ENCODE assay signal across 20 cellular contexts in genomic region chr7:2623698-2624014, GRCh38. TPM values are rescaled to one million over a fixed set of nuclear protein-coding genes. Genes with fewer than 3 reads are reported as not detected.
DNase-seq lines count a peak whose midpoint lies in the region; ATAC-seq and TF ChIP-seq lines count a peak whose summit lies in the region.
"Had no signal": no experiment of that assay in that cellular context is flagged by ENCODE, and none has a peak within 500 bp of the region (broad histone marks: within the 10 kb centered on the region; RNA-seq: fewer than 3 reads in every experiment).

No MANE protein-coding gene starts in this region.

- no TSS peak for BruUV-seq in IMR-90 (replicated peaks; lab: Mats Ljungman, UMichigan)

- no peak overlapping the region for H3K4me3 Mint-ChIP-seq in dendritic cell treated with granulocyte-macrophage colony-stimulating factor and Interleukin-4, amounts not matched to agents 40 ng/mL and 50 ng/mL, for 4 days
- no peak overlapping the region for H3K4me3 Mint-ChIP-seq in nephron
- H3K4me3 Mint-ChIP-seq: CD8-positive, alpha-beta T cell had no signal

- no peaks in the 10 kb centered on the region for H4K20me1 ChIP-seq in BLaER1 treated with 17β-estradiol and CSF1 and Interleukin-3, amounts not matched to agents 10 nM and 100 nM
- no peaks in the 10 kb centered on the region; the same call in 1 of the 2 replicates for H4K20me1 ChIP-seq in IMR-90 (ENCODE audit: insufficient read depth, low read length)

- H3K27ac ChIP-seq in BLaER1 treated with 17β-estradiol and CSF1 and Interleukin-3, amounts not matched to agents 10 nM and 100 nM: peak overlapping the region in 6 of 11 experiments; percentile 13 to 43 (median 21); a peak in 8 of 22 replicates
- H3K27ac ChIP-seq in IMR-90 (ENCODE audit: insufficient read depth, low read length): no peak overlapping the region
- no peak overlapping the region for H3K27ac ChIP-seq in thyroid gland
- H3K27ac ChIP-seq: GM23248, KMS-11, SJSA1 had no signal

- peak overlapping the region; percentile 73 for H2AK9ac ChIP-seq in IMR-90 (replicated peaks; ENCODE audit: low read depth, low read length, poor library complexity)

- intact Hi-C loops in IMR-90 (cut with micrococcal nuclease): no loop called here
- intact Hi-C loops in dendritic cell treated with granulocyte-macrophage colony-stimulating factor and Interleukin-4, amounts not matched to agents 40 ng/mL and 50 ng/mL, for 4 days (cut with micrococcal nuclease): no loop called here
- intact Hi-C loops in thyroid gland (cut with DNase I): no loop called here

- no peak overlapping the region for H3K56ac ChIP-seq in IMR-90 (ENCODE audit: extremely low read depth, insufficient read depth, low read length)

- H4K91ac ChIP-seq in IMR-90 (ENCODE audit: insufficient read depth, low read depth, low read length): no peak overlapping the region

- H2AK5ac ChIP-seq in IMR-90 (ENCODE audit: low read depth, low read length): no peak overlapping the region

- H3K79me1 ChIP-seq in IMR-90 (ENCODE audit: low read depth in 1 of 2, low read length in 2 of 2): no peaks in the 10 kb centered on the region

- peak overlapping the region; percentile 73 for H3K27ac Mint-ChIP-seq in dendritic cell treated with granulocyte-macrophage colony-stimulating factor and Interleukin-4, amounts not matched to agents 40 ng/mL and 50 ng/mL, for 4 days
- H3K27ac Mint-ChIP-seq in nephron: peak overlapping the region; percentile 80 to 99 (median 98)
- H3K27ac Mint-ChIP-seq: CD8-positive, alpha-beta T cell had no signal

- peak overlapping the region; percentile 72 for H3K4ac ChIP-seq in IMR-90 (ENCODE audit: low read depth, low read length)

- peak overlapping the region; percentile 13; the same call in 1 of the 3 replicates for H2BK15ac ChIP-seq in IMR-90 (ENCODE audit: low read depth, low read length)

- no peak overlapping the region for H3K23ac ChIP-seq in IMR-90 (ENCODE audit: low read depth, low read length)

- H3K27me3 Mint-ChIP-seq in dendritic cell treated with granulocyte-macrophage colony-stimulating factor and Interleukin-4, amounts not matched to agents 40 ng/mL and 50 ng/mL, for 4 days: peaks cover 10% of the 10 kb centered on the region
- no peaks in the 10 kb centered on the region for H3K27me3 Mint-ChIP-seq in nephron (ENCODE audit: low read depth)

- H2BK5ac ChIP-seq in IMR-90 (ENCODE audit: low read depth, low read length, poor library complexity, severe bottlenecking): no peak overlapping the region

- WGBS in IMR-90 (ENCODE audit: extremely low coverage in 2 of 2, insufficient read length in 1 of 2), 2 experiments: 60% methylated on average over 1 of the region's 10 CpGs; no CpG with 5 or more reads in 1 of the 2 experiments
- 92 to 93% methylated on average over 5 to 8 of the region's 10 CpGs for WGBS in thyroid gland, 2 donors

- no peaks in the 10 kb centered on the region for H3K27me3 ChIP-seq in BLaER1 treated with 17β-estradiol and CSF1 and Interleukin-3, amounts not matched to agents 10 nM and 100 nM
- H3K27me3 ChIP-seq in IMR-90 (ENCODE audit: control insufficient read depth, insufficient read depth, low read length) (no peaks in the 10 kb centered on the region), thyroid gland (no peaks in the 10 kb centered on the region)
- H3K27me3 ChIP-seq: SJSA1 had no signal

- H4K8ac ChIP-seq in IMR-90 (ENCODE audit: low read depth in 2 of 2, low read length in 2 of 2): no peak overlapping the region

- H3K14ac ChIP-seq in IMR-90 (replicated peaks; ENCODE audit: low read depth, low read length): no peak overlapping the region

- no peaks in the 10 kb centered on the region for H3K36me3 Mint-ChIP-seq in dendritic cell treated with granulocyte-macrophage colony-stimulating factor and Interleukin-4, amounts not matched to agents 40 ng/mL and 50 ng/mL, for 4 days (ENCODE audit: low read depth)
- no peaks in the 10 kb centered on the region for H3K36me3 Mint-ChIP-seq in nephron (ENCODE audit: low read depth)
- H3K36me3 Mint-ChIP-seq: CD8-positive, alpha-beta T cell had no signal

- TF ChIP-seq CTCF in IMR-90 (conservative IDR thresholded peaks at IDR 0.05; ENCODE audit: low read depth, low read length) (no peak), nephron (IDR thresholded peaks at IDR 0.05; ENCODE audit: unreplicated experiment in 3 of 3) (no peak), thyroid gland (IDR thresholded peaks at IDR 0.05) (no peak)

- H3K4me3 ChIP-seq in BLaER1 treated with 17β-estradiol and CSF1 and Interleukin-3, amounts not matched to agents 10 nM and 100 nM: no peak overlapping the region
- H3K4me3 ChIP-seq in IMR-90 (ENCODE audit: insufficient read depth, low read depth, low read length): no peak overlapping the region
- H3K4me3 ChIP-seq in thyroid gland (replicated peaks in 1 of 3): no peak overlapping the region
- H3K4me3 ChIP-seq: GM23248, HAP-1, SJSA1 had no signal

- H3K36me3 ChIP-seq in BLaER1 treated with 17β-estradiol and CSF1 and Interleukin-3, amounts not matched to agents 10 nM and 100 nM: no peaks in the 10 kb centered on the region
- no peaks in the 10 kb centered on the region for H3K36me3 ChIP-seq in IMR-90 (ENCODE audit: control insufficient read depth, insufficient read depth, low read length)
- no peaks in the 10 kb centered on the region for H3K36me3 ChIP-seq in thyroid gland
- H3K36me3 ChIP-seq: HAP-1, SJSA1 had no signal

- peak overlapping the region; percentile 45 to 69 (median 53) for H3K4me2 ChIP-seq in BLaER1 treated with 17β-estradiol and CSF1 and Interleukin-3, amounts not matched to agents 10 nM and 100 nM
- H3K4me2 ChIP-seq in IMR-90 (ENCODE audit: low read depth, low read length): no peak overlapping the region
- H3K4me2 ChIP-seq: KMS-11 had no signal

- peaks cover 45% of the 10 kb centered on the region for H3K4me1 Mint-ChIP-seq in dendritic cell treated with granulocyte-macrophage colony-stimulating factor and Interleukin-4, amounts not matched to agents 40 ng/mL and 50 ng/mL, for 4 days (ENCODE audit: low read depth)
- peaks cover 57% of the 10 kb centered on the region for H3K4me1 Mint-ChIP-seq in nephron

- H3K18ac ChIP-seq in IMR-90 (ENCODE audit: low read depth, low read length): no peak overlapping the region

- peaks cover 25 to 67% (median 47%) of the 10 kb centered on the region in 10 experiments for H3K4me1 ChIP-seq in BLaER1 treated with 17β-estradiol and CSF1 and Interleukin-3, amounts not matched to agents 10 nM and 100 nM
- H3K4me1 ChIP-seq in IMR-90 (ENCODE audit: control insufficient read depth, insufficient read depth, low read length) (peaks cover 20% of the 10 kb centered on the region), thyroid gland (peaks cover 32 to 58% of the 10 kb centered on the region in 2 donors)
- H3K4me1 ChIP-seq: HAP-1 had no signal

- no peak for TF ChIP-seq RAD21 in IMR-90 (IDR thresholded peaks at IDR 0.05; ENCODE audit: low read length)

- no peaks in the 10 kb centered on the region for H3K9me3 Mint-ChIP-seq in dendritic cell treated with granulocyte-macrophage colony-stimulating factor and Interleukin-4, amounts not matched to agents 40 ng/mL and 50 ng/mL, for 4 days
- no peaks in the 10 kb centered on the region for H3K9me3 Mint-ChIP-seq in nephron
- H3K9me3 Mint-ChIP-seq: CD8-positive, alpha-beta T cell had no signal

- peaks cover 6% of the 10 kb centered on the region; the same call in 1 of the 2 replicates for H3K9me1 ChIP-seq in IMR-90 (ENCODE audit: insufficient read depth, low read length)

- peak overlapping the region; percentile 44 for H2AFZ ChIP-seq in IMR-90 (replicated peaks; ENCODE audit: low read length, poor library complexity)
- H2AFZ ChIP-seq: GM23248 had no signal

- no peak overlapping the region for H4K5ac ChIP-seq in IMR-90 (ENCODE audit: low read depth, low read length)

- CTCF ChIA-PET in IMR-90 (lab: Yijun Ruan, JAX): no interaction called here

- TF ChIP-seq POLR2A in IMR-90 (IDR thresholded peaks at IDR 0.05; ENCODE audit: low read depth, low read length) (no peak), thyroid gland (IDR thresholded peaks at IDR 0.05) (no peak)

- no peak for ATAC-seq in IMR-90 (ENCODE audit: low read depth)
- ATAC-seq in HG02642 (IDR thresholded peaks at IDR 0.05; ENCODE audit: poor library complexity, unreplicated experiment): no peak
- ATAC-seq: CD8-positive, alpha-beta T cell had no signal

- H3K9me3 ChIP-seq in BLaER1 treated with 17β-estradiol and CSF1 and Interleukin-3, amounts not matched to agents 10 nM and 100 nM (replicated peaks in 1 of 11): no peaks in the 10 kb centered on the region
- H3K9me3 ChIP-seq in IMR-90 (ENCODE audit: control insufficient read depth, insufficient read depth, low read length): no peaks in the 10 kb centered on the region
- H3K9me3 ChIP-seq in thyroid gland: no peaks in the 10 kb centered on the region
- H3K9me3 ChIP-seq: HAP-1, SJSA1 had no signal

- in situ Hi-C loops in IMR-90 (cut with MboI; ENCODE audit: low sequenced_read_pairs): no loop called here

- H2BK20ac ChIP-seq in IMR-90 (ENCODE audit: low read depth, low read length): no peak overlapping the region

- H3K9ac ChIP-seq in BLaER1 treated with 17β-estradiol and CSF1 and Interleukin-3, amounts not matched to agents 10 nM and 100 nM: peak overlapping the region in 9 of 11 experiments; percentile 2 to 52 (median 35); a peak in 12 of 22 replicates
- H3K9ac ChIP-seq in IMR-90 (ENCODE audit: low read depth, low read length): no peak overlapping the region
- H3K9ac ChIP-seq: GM23248, KMS-11 had no signal

- POLR2A ChIA-PET in IMR-90 (lab: Charles Lee; ENCODE audit: unreplicated experiment): no interaction called here

- DNase-seq in IMR-90 (no peak), cortex of kidney (lab: John Stamatoyannopoulos, UW) (no peak), HUDEP-2 (lab: John Stamatoyannopoulos, UW; ENCODE audit: unreplicated experiment in 76 of 76) (no peak), thyroid gland (no peak)
- DNase-seq: CD8-positive, alpha-beta T cell; GM23248; NCI-H1105; NCI-H146; NCI-H2029; NCI-H2227 treated with DMSO at 0.1 percent for 48 hours; NCI-H510A treated with DMSO at 0.1 percent for 48 hours; NCI-H774; NK-92 treated with Interleukin-12 subunit alpha and Interleukin-12 subunit beta, amount 100 ng/mL, for 24 hours had no signal

- dilution Hi-C loops in IMR-90 (cut with HindIII; ENCODE audit: low sequenced_read_pairs, unreplicated experiment): no loop called here

- H2BK120ac ChIP-seq in IMR-90 (ENCODE audit: low read depth, low read length): peak overlapping the region; percentile 45; the same call in 1 of the 2 replicates

TF ChIP-seq in IMR-90, 13 proteins besides CTCF, POLR2A, EP300 and RAD21 (continues in another document):
- TF ChIP-seq SMC3 (IDR thresholded peaks at IDR 0.05; ENCODE audit: low read depth, low read length) (no peak), MAZ (IDR thresholded peaks at IDR 0.05; ENCODE audit: borderline replicate concordance, low read depth, low read length) (no peak)

RNA-seq across cellular contexts. Expression of gene TTYH3, which starts 8.1 kb away (rescaled TPM):
- total RNA-seq in IMR-90 (2012; rRNA removed) (5.6 and 6.1 TPM in 2 replicates), thyroid gland (10 to 100 TPM; 16.7 to 23.8 (median 21.4) TPM)
- 82.6 and 106 TPM in 2 replicates for polyA plus RNA-seq in IMR-90 (2012; rRNA removed)
- polyA plus RNA-seq in IMR-90 (2012; cell fraction: cytosol; rRNA removed): 56.1 and 135 TPM in 2 replicates
- 100 and 222 TPM in 2 replicates for polyA plus RNA-seq in IMR-90 (2012; cell fraction: nucleus; rRNA removed; ENCODE audit: low replicate concordance)

Comparison
In these comparisons a context has a peak if more than half of its experiments do, and no peak if none do; other contexts are left out.
1. H3K27ac ChIP-seq: peak in BLaER1 treated with 17β-estradiol and CSF1 and Interleukin-3, amounts not matched to agents 10 nM and 100 nM (6 of 11); none in IMR-90 (single experiment) and thyroid gland (0 of 3).